ENCODE assay signal across 19 cellular contexts in the genomic region with DNA sequence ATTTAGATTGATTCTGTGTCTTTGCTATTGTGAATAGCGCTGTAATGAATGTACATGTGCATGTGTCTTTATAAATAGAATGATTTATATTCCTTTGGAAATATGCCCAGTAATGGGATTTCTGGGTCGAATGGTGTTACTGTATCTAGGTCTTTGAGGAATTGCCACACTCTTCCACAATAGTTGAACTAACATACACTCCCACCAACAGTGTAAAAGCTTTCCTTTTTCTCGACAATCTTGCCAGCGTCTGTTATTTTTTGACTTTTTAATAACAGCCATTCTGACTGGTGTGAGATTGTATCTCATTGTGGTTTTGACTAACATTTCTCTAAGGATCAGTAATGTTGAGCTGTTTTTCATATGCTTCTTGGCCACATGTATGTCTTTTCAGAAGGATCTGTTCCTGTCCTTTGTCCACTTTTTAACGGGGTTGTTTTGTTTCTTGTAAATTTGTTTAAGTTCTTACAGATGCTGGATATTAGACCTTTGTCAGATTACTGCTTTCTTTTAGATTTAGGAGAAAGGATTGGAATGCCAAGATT.
A peak's percentile ranks its signal among the peaks of the same experiment; 100 is the strongest.
DNase-seq lines count a peak whose midpoint lies in the region; ATAC-seq, FAIRE-seq and TF ChIP-seq lines count a peak whose summit lies in the region.
"Had no signal": no experiment of that assay in that cellular context is flagged by ENCODE, and none has a peak within 500 bp of the region (broad histone marks: within the 10 kb centered on the region; RNA-seq: fewer than 3 reads in every experiment).

No MANE protein-coding gene starts in this region.

- H3K27ac ChIP-seq in astrocyte (ENCODE audit: low read depth, low read length) (no peak overlapping the region), stomach (no peak overlapping the region)

- H4K20me1 ChIP-seq in astrocyte (ENCODE audit: insufficient read depth, low read length), result no peaks in the 10 kb centered on the region

- peak overlapping the region; percentile 43 for H3K4me2 ChIP-seq in astrocyte (ENCODE audit: low read length)

- TF ChIP-seq POLR2A in stomach (IDR thresholded peaks at IDR 0.05), result no peak

- no peak for ATAC-seq in HG02970 (IDR thresholded peaks at IDR 0.05; ENCODE audit: low FRiP score, unreplicated experiment)
- ATAC-seq: activated CD4-positive, alpha-beta T cell treated with anti-CD3 and anti-CD28 coated beads for 36 hours; left colon; Right ventricle myocardium inferior had no signal

- no peaks in the 10 kb centered on the region for H3K27me3 Mint-ChIP-seq in astrocyte (ENCODE audit: low read depth, unreplicated experiment)

- H3K36me3 ChIP-seq in astrocyte (ENCODE audit: insufficient read depth, low read length) (no peaks in the 10 kb centered on the region), stomach (no peaks in the 10 kb centered on the region)

- no peaks in the 10 kb centered on the region for H3K36me3 Mint-ChIP-seq in astrocyte (ENCODE audit: low read depth, unreplicated experiment)
- H3K36me3 Mint-ChIP-seq: activated naive CD4-positive, alpha-beta T cell treated with anti-CD3 and anti-CD28 coated beads, Interleukin-2, amount 50 U/mL, for 24 hours; CD8-positive, alpha-beta memory T cell had no signal

- in situ Hi-C loops in KBM-7 (cut with MboI; ENCODE audit: low pct_unique_long_range_greater_than_20kb, low sequenced_read_pairs), result no loop called here

- H3K4me3 ChIP-seq in astrocyte (ENCODE audit: insufficient read depth, low read depth, low read length) (no peak overlapping the region), foreskin fibroblast (ENCODE audit: low read depth in 1 of 2, low read length in 2 of 2) (no peak overlapping the region), stomach (no peak overlapping the region)

- TF ChIP-seq EP300 in stomach (IDR thresholded peaks at IDR 0.05), result no peak

- no peak overlapping the region for H3K4me3 Mint-ChIP-seq in astrocyte (ENCODE audit: unreplicated experiment)
- H3K4me3 Mint-ChIP-seq: activated CD4-positive, alpha-beta T cell treated with anti-CD3 and anti-CD28 coated beads for 36 hours; activated naive CD4-positive, alpha-beta T cell treated with anti-CD3 and anti-CD28 coated beads, Interleukin-2, amount 50 U/mL, for 24 hours had no signal

- no peaks in the 10 kb centered on the region for H3K4me1 ChIP-seq in astrocyte (ENCODE audit: insufficient read depth, low read length)
- no peaks in the 10 kb centered on the region for H3K4me1 ChIP-seq in stomach

- H3K79me2 ChIP-seq in astrocyte (ENCODE audit: insufficient read depth, low read length), result no peaks in the 10 kb centered on the region

- peaks cover 15% of the 10 kb centered on the region for H3K4me1 Mint-ChIP-seq in astrocyte (ENCODE audit: low read depth, unreplicated experiment)
- H3K4me1 Mint-ChIP-seq: activated naive CD4-positive, alpha-beta T cell treated with anti-CD3 and anti-CD28 coated beads, Interleukin-2, amount 50 U/mL, for 24 hours had no signal

- no peak overlapping the region for H2AFZ ChIP-seq in astrocyte (ENCODE audit: low read depth, low read length)

- DNase-seq in A172 (ENCODE audit: low spot score) (peak; percentile 21), KBM-7 (peak; percentile 34), astrocyte (ENCODE audit: low read depth) (peak; percentile 69), foreskin fibroblast (peak; percentile 8 to 42), NCI-H2227 treated with DMSO at 0.1 percent for 48 hours (lab: John Stamatoyannopoulos, UW) (no peak), COLO829 (ENCODE audit: low spot score) (no peak), stomach (no peak)
- DNase-seq: activated CD4-positive, alpha-beta T cell treated with anti-CD3 and anti-CD28 coated beads for 36 hours; activated CD8-positive, alpha-beta memory T cell treated with anti-CD3 and anti-CD28 coated beads, Interleukin-2, amount 50 U/mL, for 4 hours; CD8-positive, alpha-beta memory T cell; central memory CD4-positive, alpha-beta T cell; GF-D8; left colon; stimulated activated CD4-positive, alpha-beta T cell treated with anti-CD3 and anti-CD28 coated beads, Interleukin-15, amount 100 ng/mL, for 24 hours; T-helper 9 cell had no signal

- peak overlapping the region; percentile 21 for H3K9ac ChIP-seq in astrocyte (ENCODE audit: low read length)

- WGBS in stomach, 5 donors, result 46 to 63% (median 57%) methylated on average over 5 of the region's 5 CpGs

- H3K27ac Mint-ChIP-seq in astrocyte (ENCODE audit: unreplicated experiment), result no peak overlapping the region
- H3K27ac Mint-ChIP-seq: activated CD4-positive, alpha-beta T cell treated with anti-CD3 and anti-CD28 coated beads for 36 hours; activated naive CD4-positive, alpha-beta T cell treated with anti-CD3 and anti-CD28 coated beads, Interleukin-2, amount 50 U/mL, for 24 hours had no signal

- intact Hi-C loops in stomach (cut with DNase I; ENCODE audit: low total_unique reads), result no loop called here

- no peaks in the 10 kb centered on the region for H3K27me3 ChIP-seq in astrocyte (ENCODE audit: insufficient read depth, low read length)
- no peaks in the 10 kb centered on the region for H3K27me3 ChIP-seq in stomach

- H3K9me3 ChIP-seq in astrocyte (ENCODE audit: insufficient read depth, low read depth, low read length) (no peaks in the 10 kb centered on the region), stomach (no peaks in the 10 kb centered on the region)

- FAIRE-seq in astrocyte (lab: Jason Lieb, UNC), result peak; percentile 73
- FAIRE-seq: A204.1 had no signal

- TF ChIP-seq CTCF in astrocyte (IDR thresholded peaks at IDR 0.05; ENCODE audit: insufficient read depth, low read depth, low read length) (no peak), foreskin fibroblast (IDR thresholded peaks at IDR 0.05; ENCODE audit: low read depth, low read length) (no peak), stomach (IDR thresholded peaks at IDR 0.05) (no peak)

- no peaks in the 10 kb centered on the region for H3K9me3 Mint-ChIP-seq in astrocyte (ENCODE audit: unreplicated experiment)
- H3K9me3 Mint-ChIP-seq: activated naive CD4-positive, alpha-beta T cell treated with anti-CD3 and anti-CD28 coated beads, Interleukin-2, amount 50 U/mL, for 24 hours; CD8-positive, alpha-beta memory T cell had no signal

Comparison
In these comparisons a context has a peak if more than half of its experiments do, and no peak if none do; other contexts are left out.
1. DNase-seq: peak in A172 (single experiment), KBM-7 (single experiment), astrocyte (single experiment) and foreskin fibroblast (2 of 2); none in NCI-H2227 treated with DMSO at 0.1 percent for 48 hours (single experiment), COLO829 (single experiment) and stomach (single experiment).